In genomic region chr4:153345011-153345981, GRCh38 we compare ENCODE assay signal across 8 cellular contexts. TPM values are rescaled to one million over a fixed set of nuclear protein-coding genes. Genes with fewer than 3 reads are reported as not detected.
DNase-seq lines count a peak whose midpoint lies in the region; ATAC-seq, FAIRE-seq and TF ChIP-seq lines count a peak whose summit lies in the region.

No MANE protein-coding gene starts in this region.

- H3K9me3 ChIP-seq in BLaER1 = no peaks in the 10 kb centered on the region
- H3K9me3 ChIP-seq in neural progenitor cell (ENCODE audit: low read depth) = no peaks in the 10 kb centered on the region
- H3K9me3 ChIP-seq in thoracic aorta = no peaks in the 10 kb centered on the region

- H3K4me3 ChIP-seq in BLaER1 (peak overlapping the region; percentile 82), fibroblast of mammary gland (ENCODE audit: control insufficient read depth, low read depth, low read length) (peak overlapping the region; percentile 77), neural progenitor cell (peak overlapping the region; percentile 77), thoracic aorta (peak overlapping the region; percentile 85)

- H3K4me1 Mint-ChIP-seq in neural progenitor cell = peaks cover 34% of the 10 kb centered on the region

- H3K36me3 ChIP-seq in BLaER1 (peaks cover 3% of the 10 kb centered on the region), neural progenitor cell (no peaks in the 10 kb centered on the region), thoracic aorta (no peaks in the 10 kb centered on the region)

- H3K9ac ChIP-seq in BLaER1 (peak overlapping the region; percentile 98), neural progenitor cell (peak overlapping the region; percentile 66)

- peak overlapping the region; percentile 94 for H2AFZ ChIP-seq in neural progenitor cell (replicated peaks)

- H4K20me1 ChIP-seq in BLaER1 (no peaks in the 10 kb centered on the region), neural progenitor cell (ENCODE audit: low read depth) (peaks cover 4% of the 10 kb centered on the region)

- H3K4me3 Mint-ChIP-seq in neural progenitor cell = peak overlapping the region; percentile 97

- H3F3A ChIP-seq in neural progenitor cell (ENCODE audit: low read depth) = no peaks in the 10 kb centered on the region

- no peak for DNase-seq in GM19239 (ENCODE audit: insufficient read length, low spot score)
- peak; percentile 61 for DNase-seq in NOMO-1 treated with DMSO at 0.1 percent for 48 hours (lab: John Stamatoyannopoulos, UW; ENCODE audit: unreplicated experiment)
- DNase-seq in activated T-cell treated with anti-CD3 and anti-CD28 coated beads for 24 hours (ENCODE audit: low read depth) = peak; percentile 39
- peak; percentile 69 for DNase-seq in fibroblast of mammary gland (ENCODE audit: low read depth)
- DNase-seq in neural progenitor cell (ENCODE audit: low spot score) = peak; percentile 79
- DNase-seq in thoracic aorta (ENCODE audit: low spot score) = no peak

- H3K27me3 ChIP-seq in BLaER1 (no peaks in the 10 kb centered on the region), neural progenitor cell (no peaks in the 10 kb centered on the region), thoracic aorta (replicated peaks; ENCODE audit: insufficient read depth) (no peaks in the 10 kb centered on the region)

- peaks cover 4% of the 10 kb centered on the region for H3K36me3 Mint-ChIP-seq in neural progenitor cell

- peak overlapping the region; percentile 97 for H3K27ac Mint-ChIP-seq in neural progenitor cell

- H3K4me1 ChIP-seq in BLaER1 (peaks cover 83% of the 10 kb centered on the region), neural progenitor cell (peaks cover 22% of the 10 kb centered on the region), thoracic aorta (ENCODE audit: control insufficient read depth in 1 of 2, low read depth in 2 of 2) (peaks cover 0 to 6% of the 10 kb centered on the region in 2 donors)

- peak overlapping the region; percentile 99 for H3K27ac ChIP-seq in BLaER1
- H3K27ac ChIP-seq in neural progenitor cell = peak overlapping the region; percentile 68
- H3K27ac ChIP-seq in thoracic aorta = no peak overlapping the region

- H3K4me2 ChIP-seq in BLaER1 (peak overlapping the region; percentile 90), neural progenitor cell (peak overlapping the region; percentile 87)

- peaks cover 8% of the 10 kb centered on the region for H3K27me3 Mint-ChIP-seq in neural progenitor cell (ENCODE audit: insufficient read depth, low read depth)

- peak; percentile 27 for ATAC-seq in HG03432 (IDR thresholded peaks at IDR 0.05; ENCODE audit: unreplicated experiment)
- ATAC-seq in thoracic aorta (ENCODE audit: insufficient number of reproducible peaks, low FRiP score, low read depth) = no peak

- TF ChIP-seq CTCF in fibroblast of mammary gland (conservative IDR thresholded peaks at IDR 0.05; ENCODE audit: control insufficient read depth, insufficient read depth, low read depth, low read length) (peak; percentile 5), neural progenitor cell (IDR thresholded peaks at IDR 0.05) (peak; percentile 5), thoracic aorta (IDR thresholded peaks at IDR 0.05) (no peak)

- H3K79me2 ChIP-seq in neural progenitor cell (ENCODE audit: low read depth) = peaks cover 51% of the 10 kb centered on the region

- no peaks in the 10 kb centered on the region for H3K9me3 Mint-ChIP-seq in neural progenitor cell

- peak; percentile 90 for FAIRE-seq in GM19239 (lab: Jason Lieb, UNC)

RNA-seq across cellular contexts. Expression of gene MND1, which starts 0.8 kb away (rescaled TPM):
- total RNA-seq in neural progenitor cell (ENCODE audit: low replicate concordance) (42.2 and 74.6 TPM in 2 replicates), thoracic aorta (1 to 10 TPM in 1 of 2 donors, not detected in 1; 3.0 TPM)

Comparison
In these comparisons a context has a peak if more than half of its experiments do, and no peak if none do; other contexts are left out.
1. H3K27ac ChIP-seq: peak in BLaER1 (single experiment) and neural progenitor cell (single experiment); none in thoracic aorta (0 of 2).
2. DNase-seq: peak in NOMO-1 treated with DMSO at 0.1 percent for 48 hours (single experiment), activated T-cell treated with anti-CD3 and anti-CD28 coated beads for 24 hours (single experiment), fibroblast of mammary gland (single experiment) and neural progenitor cell (single experiment); none in GM19239 (single experiment) and thoracic aorta (single experiment).
3. RNA of gene MND1, which starts 0.8 kb away (total RNA-seq): 42.2 to 74.6 TPM in neural progenitor cell; 3.0 TPM in thoracic aorta; every median in the first group is over 10 times any median in the second.
4. Peak in every context shown above with its lines, with median percentiles within 50 percentile points of each other: H3K4me3 ChIP-seq.